ENCODE assay signal across 1 cellular context in the genomic region with DNA sequence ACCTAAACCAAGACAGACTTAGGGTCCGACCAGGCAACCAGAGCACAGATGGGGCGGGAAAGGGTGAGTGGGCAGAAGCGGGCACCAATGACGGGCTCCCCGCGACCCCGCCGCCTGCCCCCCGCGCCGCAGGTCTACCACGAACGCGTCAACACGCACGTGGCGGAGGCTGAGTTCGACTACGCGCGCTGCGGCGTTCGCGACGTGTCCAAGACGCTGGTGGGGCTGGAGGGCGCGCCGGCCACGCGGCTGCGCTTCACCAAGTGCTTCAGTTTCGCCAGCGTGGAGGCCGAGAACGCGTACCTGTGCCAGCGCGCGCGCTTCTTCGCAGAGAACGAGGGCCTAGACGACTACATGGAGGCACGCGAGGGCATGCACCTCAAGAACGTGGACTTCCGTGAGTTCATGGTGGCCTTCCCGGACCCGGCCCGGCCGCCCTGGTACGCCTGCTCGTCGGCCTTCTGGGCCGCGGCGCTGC.
TF ChIP-seq lines count a peak whose summit lies in the region.

No MANE protein-coding gene starts in this region.

TF ChIP-seq in H1, 55 proteins besides CTCF, POLR2A, EP300 and RAD21:
- TF ChIP-seq PHF8 (conservative IDR thresholded peaks at IDR 0.05; ENCODE audit: low read depth, low read length): no peak
- TF ChIP-seq RFX5 (IDR thresholded peaks at IDR 0.05; ENCODE audit: borderline replicate concordance, low read depth, low read length): no peak
- TF ChIP-seq CREB1 (IDR thresholded peaks at IDR 0.05): no peak
- no peak for TF ChIP-seq SUZ12 (IDR thresholded peaks at IDR 0.05; ENCODE audit: low read length)
- TF ChIP-seq SIX5 (IDR thresholded peaks at IDR 0.05; ENCODE audit: low read depth, low read length): no peak
- no peak for TF ChIP-seq SP1 (IDR thresholded peaks at IDR 0.05; ENCODE audit: low read depth, low read length)
- TF ChIP-seq POU5F1 (IDR thresholded peaks at IDR 0.05; ENCODE audit: low read depth, low read length): no peak
- TF ChIP-seq HDAC2 (IDR thresholded peaks at IDR 0.05; ENCODE audit: borderline replicate concordance in 1 of 2, low read depth in 2 of 2, low read length in 2 of 2): no peak
- no peak for TF ChIP-seq SIN3A (conservative IDR thresholded peaks at IDR 0.05 in 1 of 2, IDR thresholded peaks at IDR 0.05 in 1 of 2; ENCODE audit: low read depth in 1 of 2, low read length in 2 of 2)
- no peak for TF ChIP-seq SP2 (IDR thresholded peaks at IDR 0.05; ENCODE audit: low read length)
- TF ChIP-seq SP4 (IDR thresholded peaks at IDR 0.05; ENCODE audit: low read length): no peak
- TF ChIP-seq KDM1A (IDR thresholded peaks at IDR 0.05; ENCODE audit: borderline replicate concordance, low read length): no peak
- no peak for TF ChIP-seq NRF1 (IDR thresholded peaks at IDR 0.05; ENCODE audit: low read depth, low read length)
- TF ChIP-seq CEBPB (IDR thresholded peaks at IDR 0.05; ENCODE audit: low read depth, low read length): no peak
- TF ChIP-seq, protein P1, sequence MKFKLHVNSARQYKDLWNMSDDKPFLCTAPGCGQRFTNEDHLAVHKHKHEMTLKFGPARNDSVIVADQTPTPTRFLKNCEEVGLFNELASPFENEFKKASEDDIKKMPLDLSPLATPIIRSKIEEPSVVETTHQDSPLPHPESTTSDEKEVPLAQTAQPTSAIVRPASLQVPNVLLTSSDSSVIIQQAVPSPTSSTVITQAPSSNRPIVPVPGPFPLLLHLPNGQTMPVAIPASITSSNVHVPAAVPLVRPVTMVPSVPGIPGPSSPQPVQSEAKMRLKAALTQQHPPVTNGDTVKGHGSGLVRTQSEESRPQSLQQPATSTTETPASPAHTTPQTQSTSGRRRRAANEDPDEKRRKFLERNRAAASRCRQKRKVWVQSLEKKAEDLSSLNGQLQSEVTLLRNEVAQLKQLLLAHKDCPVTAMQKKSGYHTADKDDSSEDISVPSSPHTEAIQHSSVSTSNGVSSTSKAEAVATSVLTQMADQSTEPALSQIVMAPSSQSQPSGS (IDR thresholded peaks at IDR 0.05; ENCODE audit: low read length): no peak
- TF ChIP-seq TBP (IDR thresholded peaks at IDR 0.05; ENCODE audit: low read depth, low read length): no peak
- TF ChIP-seq, protein P2, sequence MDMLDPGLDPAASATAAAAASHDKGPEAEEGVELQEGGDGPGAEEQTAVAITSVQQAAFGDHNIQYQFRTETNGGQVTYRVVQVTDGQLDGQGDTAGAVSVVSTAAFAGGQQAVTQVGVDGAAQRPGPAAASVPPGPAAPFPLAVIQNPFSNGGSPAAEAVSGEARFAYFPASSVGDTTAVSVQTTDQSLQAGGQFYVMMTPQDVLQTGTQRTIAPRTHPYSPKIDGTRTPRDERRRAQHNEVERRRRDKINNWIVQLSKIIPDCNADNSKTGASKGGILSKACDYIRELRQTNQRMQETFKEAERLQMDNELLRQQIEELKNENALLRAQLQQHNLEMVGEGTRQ (IDR thresholded peaks at IDR 0.05; ENCODE audit: low read length): no peak
- TF ChIP-seq, protein P3, sequence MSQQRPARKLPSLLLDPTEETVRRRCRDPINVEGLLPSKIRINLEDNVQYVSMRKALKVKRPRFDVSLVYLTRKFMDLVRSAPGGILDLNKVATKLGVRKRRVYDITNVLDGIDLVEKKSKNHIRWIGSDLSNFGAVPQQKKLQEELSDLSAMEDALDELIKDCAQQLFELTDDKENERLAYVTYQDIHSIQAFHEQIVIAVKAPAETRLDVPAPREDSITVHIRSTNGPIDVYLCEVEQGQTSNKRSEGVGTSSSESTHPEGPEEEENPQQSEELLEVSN (IDR thresholded peaks at IDR 0.05): no peak
- no peak for TF ChIP-seq KDM5A (IDR thresholded peaks at IDR 0.05; ENCODE audit: low read length)
- no peak for TF ChIP-seq ZNF274 (IDR thresholded peaks at IDR 0.05; ENCODE audit: borderline replicate concordance, extremely low read depth, low read length)
